Comparison of ENCODE assay signal across 17 cellular contexts in genomic region chr10:63120554-63120953, GRCh38. TPM values are rescaled to one million over a fixed set of nuclear protein-coding genes. Genes with fewer than 3 reads are reported as not detected.
DNase-seq lines count a peak whose midpoint lies in the region; ATAC-seq and TF ChIP-seq lines count a peak whose summit lies in the region.
"Had no signal": no experiment of that assay in that cellular context is flagged by ENCODE, and none has a peak within 500 bp of the region (broad histone marks: within the 10 kb centered on the region; RNA-seq: fewer than 3 reads in every experiment).

No MANE protein-coding gene starts in this region.

- no peak overlapping the region for H3K27ac ChIP-seq in prostate gland

- intact Hi-C loops in prostate gland (cut with DNase I) = no loop called here

- H3K4me3 ChIP-seq in fibroblast of pulmonary artery (replicated peaks; ENCODE audit: low read depth, low read length) (no peak overlapping the region), prostate gland (no peak overlapping the region)

- peaks cover 4% of the 10 kb centered on the region for H3K27me3 Mint-ChIP-seq in nephron (ENCODE audit: low read depth)
- H3K27me3 Mint-ChIP-seq: activated CD8-positive, alpha-beta T cell treated with anti-CD3 and anti-CD28 coated beads for 36 hours had no signal

- no peaks in the 10 kb centered on the region for H3K36me3 Mint-ChIP-seq in nephron (ENCODE audit: low read depth)
- H3K36me3 Mint-ChIP-seq: T-cell had no signal

- peaks cover 2% of the 10 kb centered on the region for H3K9me3 Mint-ChIP-seq in nephron
- H3K9me3 Mint-ChIP-seq: activated CD8-positive, alpha-beta T cell treated with anti-CD3 and anti-CD28 coated beads for 36 hours; T-cell had no signal

- H3K4me3 Mint-ChIP-seq in nephron = no peak overlapping the region
- H3K4me3 Mint-ChIP-seq: activated CD8-positive, alpha-beta T cell treated with anti-CD3 and anti-CD28 coated beads for 36 hours; T-cell had no signal

- no peak for TF ChIP-seq CTCF in fibroblast of pulmonary artery (IDR thresholded peaks at IDR 0.05; ENCODE audit: low read length, missing control alignments)
- no peak for TF ChIP-seq CTCF in nephron (IDR thresholded peaks at IDR 0.05; ENCODE audit: unreplicated experiment in 3 of 3)
- no peak for TF ChIP-seq CTCF in prostate gland (IDR thresholded peaks at IDR 0.05)

- ATAC-seq in HG03354 (IDR thresholded peaks at IDR 0.05; ENCODE audit: poor library complexity, severe bottlenecking, unreplicated experiment) (no peak), HG02884 (IDR thresholded peaks at IDR 0.05; ENCODE audit: unreplicated experiment) (no peak)
- ATAC-seq: activated CD8-positive, alpha-beta T cell treated with anti-CD3 and anti-CD28 coated beads for 36 hours; T-cell had no signal

- peaks cover 12% of the 10 kb centered on the region for H3K4me1 Mint-ChIP-seq in nephron
- H3K4me1 Mint-ChIP-seq: T-cell had no signal

- H3K9me3 ChIP-seq in prostate gland = no peaks in the 10 kb centered on the region

- H3K27ac Mint-ChIP-seq in nephron = peak overlapping the region; percentile 24 to 72 (median 50)
- H3K27ac Mint-ChIP-seq: activated CD8-positive, alpha-beta T cell treated with anti-CD3 and anti-CD28 coated beads for 36 hours; T-cell had no signal

- no peaks in the 10 kb centered on the region for H3K4me1 ChIP-seq in prostate gland (replicated peaks)

- peak; percentile 96 for DNase-seq in DMS 273 (lab: John Stamatoyannopoulos, UW; ENCODE audit: unreplicated experiment)
- peak; percentile 37 for DNase-seq in NCI-H446 treated with DMSO at 0.1 percent for 48 hours (lab: John Stamatoyannopoulos, UW)
- DNase-seq in fibroblast of pulmonary artery (ENCODE audit: low read depth) = peak; percentile 80
- no peak for DNase-seq in prostate gland (ENCODE audit: low spot score)
- no peak for DNase-seq in NCI-H187 (lab: John Stamatoyannopoulos, UW)
- DNase-seq: activated CD8-positive, alpha-beta T cell treated with anti-CD3 and anti-CD28 coated beads for 36 hours; activated naive CD4-positive, alpha-beta T cell; foreskin melanocyte; kidney glomerular epithelial cell; NCI-H1930; nucleus accumbens; stimulated activated CD4-positive, alpha-beta T cell treated with anti-CD3 and anti-CD28 coated beads, Interleukin-1b, Interleukin-23, amount 100 ng/mL, for 48 hours; stimulated activated naive CD4-positive, alpha-beta T cell; T-cell had no signal

- no peaks in the 10 kb centered on the region for H3K27me3 ChIP-seq in prostate gland (replicated peaks; ENCODE audit: insufficient read depth)

- no peak for TF ChIP-seq POLR2A in prostate gland (IDR thresholded peaks at IDR 0.05)

- no peaks in the 10 kb centered on the region for H3K36me3 ChIP-seq in prostate gland

RNA-seq across cellular contexts. Expression of gene NRBF2, which starts 12.6 kb away (rescaled TPM):
- total RNA-seq in prostate gland = 10 to 100 TPM; 15.7 to 20.6 TPM

Comparison
In these comparisons a context has a peak if more than half of its experiments do, and no peak if none do; other contexts are left out.
1. DNase-seq: peak in DMS 273 (single experiment), NCI-H446 treated with DMSO at 0.1 percent for 48 hours (single experiment) and fibroblast of pulmonary artery (single experiment); none in prostate gland (single experiment) and NCI-H187 (0 of 2).